ENCODE assay signal across 19 cellular contexts in the genomic region with DNA sequence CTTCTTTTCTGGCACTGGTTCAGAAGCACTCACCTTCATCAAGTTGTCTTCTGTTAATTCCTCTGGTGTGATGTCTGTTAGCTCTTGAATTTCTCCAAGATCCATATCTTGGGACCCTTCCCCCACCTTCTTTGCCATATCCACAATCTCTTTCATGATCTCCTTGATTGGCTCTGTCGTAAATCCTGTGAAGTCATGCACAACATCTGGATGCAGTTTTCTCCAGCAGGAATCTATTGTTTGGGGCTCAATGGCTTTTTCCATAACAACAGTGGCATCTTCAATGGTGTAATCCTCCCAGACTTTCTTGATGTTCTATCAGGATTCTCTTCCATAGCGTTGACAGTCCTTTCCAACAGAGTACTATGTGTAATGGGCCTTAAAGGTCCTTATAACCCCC.
DNase-seq lines count a peak whose midpoint lies in the region; ATAC-seq and TF ChIP-seq lines count a peak whose summit lies in the region.
"Had no signal": no experiment of that assay in that cellular context is flagged by ENCODE, and none has a peak within 500 bp of the region (broad histone marks: within the 10 kb centered on the region; RNA-seq: fewer than 3 reads in every experiment).

No MANE protein-coding gene starts in this region.

- peaks cover 0 to 2% (median 0%) of the 10 kb centered on the region in 3 donors for H3K4me1 Mint-ChIP-seq in T-cell

- no peak for TF ChIP-seq CTCF in adrenal gland (IDR thresholded peaks at IDR 0.05)

- CTCF ChIA-PET in T-cell (lab: Charles Lee) = no interaction called here

- no peaks in the 10 kb centered on the region for H3K79me2 ChIP-seq in GM23248 (ENCODE audit: insufficient read depth)

- H3K9ac ChIP-seq in GM23248 = no peak overlapping the region

- no peak overlapping the region for H3K4me3 Mint-ChIP-seq in T-cell
- H3K4me3 Mint-ChIP-seq: H9 had no signal

- H4K20me1 ChIP-seq in GM23248 (ENCODE audit: insufficient read depth) = no peaks in the 10 kb centered on the region

- H3K27ac ChIP-seq in GM23248 = no peak overlapping the region
- H3K27ac ChIP-seq in adrenal gland = no peak overlapping the region

- ATAC-seq in HG02571 (IDR thresholded peaks at IDR 0.05; ENCODE audit: unreplicated experiment) (no peak), T-cell (replicated peaks in 1 of 4) (no peak)
- ATAC-seq: Panc1 had no signal

- H3K9me3 Mint-ChIP-seq in T-cell = no peaks in the 10 kb centered on the region

- no peak for TF ChIP-seq POLR2A in adrenal gland (IDR thresholded peaks at IDR 0.05)

- POLR2A ChIA-PET in T-cell (lab: Charles Lee) = no interaction called here

- no peaks in the 10 kb centered on the region for H3K9me3 ChIP-seq in GM23248 (ENCODE audit: low read depth)
- no peaks in the 10 kb centered on the region for H3K9me3 ChIP-seq in adrenal gland (replicated peaks in 1 of 3)

- no peaks in the 10 kb centered on the region for H3K27me3 ChIP-seq in GM23248 (replicated peaks; ENCODE audit: insufficient read depth)
- H3K27me3 ChIP-seq in adrenal gland = no peaks in the 10 kb centered on the region

- H2AFZ ChIP-seq in GM23248 = no peak overlapping the region

- H3K27me3 Mint-ChIP-seq in T-cell = no peaks in the 10 kb centered on the region

- in situ Hi-C loops in GM23248 (cut with MboI) = no loop called here

- H3K36me3 Mint-ChIP-seq in T-cell = peaks cover 12% of the 10 kb centered on the region

- 12 to 21% methylated on average over 2 of the region's 2 CpGs for WGBS in GM23248 (ENCODE audit: low coverage in 1 of 2, low lambda C conversion rate in 2 of 2, missing lambda C conversion rate in 2 of 2), 2 experiments
- 85 to 95% (median 94%) methylated on average over 2 of the region's 2 CpGs for WGBS in adrenal gland, 4 donors

- no peaks in the 10 kb centered on the region for H3K36me3 ChIP-seq in GM23248 (ENCODE audit: low read depth)
- H3K36me3 ChIP-seq in adrenal gland (replicated peaks in 1 of 2) = no peaks in the 10 kb centered on the region

- DNase-seq in GM23248 = peak; percentile 36
- peak; percentile 32 for DNase-seq in RPMI7951 (ENCODE audit: low read depth)
- DNase-seq in fibroblast of gingiva (ENCODE audit: low read depth) = peak; percentile 50
- no peak for DNase-seq in SKM-1 treated with dmso at 0.1 percent for 144 hours (lab: John Stamatoyannopoulos, UW; ENCODE audit: unreplicated experiment)
- DNase-seq in T-cell = no peak
- DNase-seq in adrenal gland = no peak
- DNase-seq: AML-193, DMS53, H9, MV-4-11, NCI-H1436 treated with DMSO at 0.1 percent for 48 hours, NCI-H2081 treated with DMSO at 0.1 percent for 48 hours, NCI-H345, NCI-H526 treated with DMSO at 0.1 percent for 48 hours, Right ventricle myocardium superior, SW 1271, T-helper 9 cell had no signal

- no peaks in the 10 kb centered on the region for H3F3A ChIP-seq in GM23248 (ENCODE audit: insufficient read depth)

- H3K4me2 ChIP-seq in GM23248 (ENCODE audit: unreplicated experiment) = no peak overlapping the region

- no peak overlapping the region for H3K27ac Mint-ChIP-seq in T-cell

- intact Hi-C loops in adrenal gland (cut with DNase I) = no loop called here

- H3K4me1 ChIP-seq in GM23248 (ENCODE audit: insufficient read depth) (no peaks in the 10 kb centered on the region), adrenal gland (replicated peaks in 1 of 2) (no peaks in the 10 kb centered on the region)

- H3K4me3 ChIP-seq in GM23248 (no peak overlapping the region), adrenal gland (no peak overlapping the region)

- H3K9me2 ChIP-seq in GM23248 (ENCODE audit: insufficient read depth) = no peaks in the 10 kb centered on the region

Comparison
In these comparisons a context has a peak if more than half of its experiments do, and no peak if none do; other contexts are left out.
1. DNase-seq: peak in GM23248 (single experiment), RPMI7951 (single experiment) and fibroblast of gingiva (single experiment); none in SKM-1 treated with dmso at 0.1 percent for 144 hours (single experiment), T-cell (0 of 34) and adrenal gland (0 of 7).